8 cellular contexts compared by ENCODE assay signal in genomic region chr19:38658462-38659306, GRCh38. TPM values are rescaled to one million over a fixed set of nuclear protein-coding genes. Genes with fewer than 3 reads are reported as not detected.
A peak's percentile ranks its signal among the peaks of the same experiment; 100 is the strongest.
DNase-seq lines count a peak whose midpoint lies in the region; ATAC-seq lines count a peak whose summit lies in the region.

No MANE protein-coding gene starts in this region.

- H3K4me1 ChIP-seq in ES-I3 (ENCODE audit: insufficient read depth, low read length), result peaks cover 73% of the 10 kb centered on the region
- H3K4me1 ChIP-seq in mesodermal cell (ENCODE audit: control insufficient read depth, insufficient read depth, low read length, poor library complexity, severe bottlenecking), result peaks cover 92% of the 10 kb centered on the region
- H3K4me1 ChIP-seq in aorta (ENCODE audit: control insufficient read depth in 1 of 2, insufficient read depth in 2 of 2, low read length in 2 of 2), result peaks cover 9 to 22% of the 10 kb centered on the region in 2 donors

- H3K27me3 ChIP-seq in aorta (ENCODE audit: control insufficient read depth in 1 of 2, insufficient read depth in 2 of 2, low read length in 1 of 2), result no peaks in the 10 kb centered on the region

- H3K9me3 ChIP-seq in ES-I3 (ENCODE audit: control insufficient read depth, insufficient read depth, low read length) (no peaks in the 10 kb centered on the region), mesodermal cell (ENCODE audit: control insufficient read depth, low read length) (no peaks in the 10 kb centered on the region), aorta (ENCODE audit: control insufficient read depth, low read length) (no peaks in the 10 kb centered on the region)

- H3K27ac ChIP-seq in mesodermal cell (ENCODE audit: low read depth, low read length, severe bottlenecking) (peak overlapping the region; percentile 98), aorta (ENCODE audit: low read depth in 1 of 2, low read length in 2 of 2) (peak overlapping the region; percentile 92 to 99)

- 74 to 78% methylated on average over 10 to 12 of the region's 15 CpGs for WGBS in mesodermal cell (ENCODE audit: insufficient coverage in 2 of 2), 2 experiments
- WGBS in aorta, 2 donors, result 9% methylated on average over 14 to 15 of the region's 15 CpGs

- H3K36me3 ChIP-seq in ES-I3 (ENCODE audit: insufficient read depth, low read length) (peaks cover 2% of the 10 kb centered on the region; the same call in 1 of the 2 replicates), mesodermal cell (ENCODE audit: control insufficient read depth, insufficient read depth, low read length) (peaks cover 62% of the 10 kb centered on the region), aorta (ENCODE audit: control insufficient read depth in 1 of 2, insufficient read depth in 2 of 2, low read length in 1 of 2) (peaks cover 0 to 2% of the 10 kb centered on the region in 2 donors)

- intact Hi-C loops in aorta (cut with DNase I), result loop anchor here (2.0 to 10.0 kb wide), 2 partner anchors 34 to 176 kb away; partner anchors contain the start of gene ECH1 (in 1 of the 2)

- ATAC-seq in aorta (ENCODE audit: low FRiP score), result peak; percentile 76
- no peak for ATAC-seq in GM18867 (IDR thresholded peaks at IDR 0.05; ENCODE audit: unreplicated experiment)
- ATAC-seq in HG03045 (IDR thresholded peaks at IDR 0.05; ENCODE audit: unreplicated experiment), result no peak

- H3K4me3 ChIP-seq in mesodermal cell (ENCODE audit: extremely low read depth, insufficient read depth, low read length, poor library complexity, severe bottlenecking), result peak overlapping the region; percentile 6
- no peak overlapping the region for H3K4me3 ChIP-seq in aorta (ENCODE audit: low read length in 2 of 2)

- peak overlapping the region; percentile 0; the same call in 1 of the 2 replicates for H3K9ac ChIP-seq in ES-I3 (ENCODE audit: low read depth, low read length)

- DNase-seq in NCI-H446 (lab: John Stamatoyannopoulos, UW), result peak; percentile 95 to 98
- DNase-seq in dermis microvascular lymphatic vessel endothelial cell (ENCODE audit: low read depth in 2 of 2), result peak; percentile 66 to 97
- DNase-seq in aorta, result no peak
- no peak for DNase-seq in stimulated activated CD4-positive, alpha-beta T cell treated with anti-CD3 and anti-CD28 coated beads, Interleukin-1b, Interleukin-23, amount 100 ng/mL, for 48 hours

RNA-seq across cellular contexts. Expression of gene ACTN4, which starts 11.2 kb away (rescaled TPM):
- 126 and 192 TPM in 2 replicates for total RNA-seq in dermis microvascular lymphatic vessel endothelial cell
- 478 TPM for polyA plus RNA-seq in mesodermal cell (2013, experiment 1 of 2)
- 340 TPM for polyA plus RNA-seq in mesodermal cell (2013, experiment 2 of 2)
- 1,000 to 10,000 TPM in 1 of 2 donors, 100 to 1,000 TPM in 1; 794 to 1,985 TPM for total RNA-seq in aorta
- polyA plus RNA-seq in aorta, result 100 to 1,000 TPM; 111 to 163 TPM

RNA-seq across cellular contexts. Expression of gene EIF3K, which starts 39.7 kb away (rescaled TPM):
- total RNA-seq in dermis microvascular lymphatic vessel endothelial cell, result 329 and 443 TPM in 2 replicates
- 266 TPM for polyA plus RNA-seq in mesodermal cell (2013, experiment 1 of 2)
- 234 TPM for polyA plus RNA-seq in mesodermal cell (2013, experiment 2 of 2)
- total RNA-seq in aorta, result 100 to 1,000 TPM; 171 to 183 TPM
- 100 to 1,000 TPM; 299 to 445 TPM for polyA plus RNA-seq in aorta

RNA-seq across cellular contexts. Expression of gene MAP4K1, which starts 40.9 kb away (rescaled TPM):
- total RNA-seq in dermis microvascular lymphatic vessel endothelial cell, result 0.13 TPM in 1 of 2 replicates, not detected in the other
- polyA plus RNA-seq in mesodermal cell (2013, experiment 1 of 2), result 2.6 TPM
- polyA plus RNA-seq in mesodermal cell (2013, experiment 2 of 2), result 1.1 TPM
- total RNA-seq in aorta, result 10 to 100 TPM in 1 of 2 donors, 1 to 10 TPM in 1; 7.3 to 13.2 TPM
- polyA plus RNA-seq in aorta, result 1 to 10 TPM; 1.6 to 2.1 TPM

Comparison
In these comparisons a context has a peak if more than half of its experiments do, and no peak if none do; other contexts are left out.
1. DNase-seq: peak in NCI-H446 (2 of 2) and dermis microvascular lymphatic vessel endothelial cell (2 of 2); none in aorta (0 of 2) and stimulated activated CD4-positive, alpha-beta T cell treated with anti-CD3 and anti-CD28 coated beads, Interleukin-1b, Interleukin-23, amount 100 ng/mL, for 48 hours (single experiment).